In the genomic region with DNA sequence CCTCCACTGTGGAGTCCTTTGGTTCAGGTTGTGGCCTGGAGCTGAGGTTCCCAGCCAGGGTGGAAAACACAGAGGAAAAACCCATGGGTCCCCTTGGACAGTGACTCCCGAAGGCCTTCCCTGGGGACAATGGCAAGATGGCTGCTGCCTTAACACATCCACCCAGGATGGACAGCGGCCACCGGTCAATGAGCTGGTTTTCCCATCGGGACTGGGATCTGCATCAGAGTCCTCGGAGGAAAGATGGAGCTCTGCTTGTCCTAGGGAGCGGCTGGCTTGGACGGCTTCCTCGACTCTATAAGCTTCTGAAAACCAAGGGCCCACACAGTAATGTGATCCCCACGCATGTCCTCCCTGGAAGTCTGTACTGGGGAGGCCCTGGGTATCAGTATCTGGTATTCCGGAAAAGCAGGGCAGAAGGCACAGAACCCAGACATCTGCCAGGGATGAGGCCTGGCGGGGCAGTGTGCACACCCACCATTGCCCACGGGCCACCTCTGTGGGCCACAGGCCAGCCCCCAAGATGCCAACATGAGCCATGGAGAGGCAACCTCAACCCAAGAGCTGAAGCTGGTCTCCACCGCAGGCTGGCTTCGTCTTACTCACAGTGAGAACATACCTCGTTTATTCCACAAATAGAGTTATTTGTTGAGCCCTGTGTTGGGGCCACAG, we compare ENCODE assay signal across 24 cellular contexts.
DNase-seq lines count a peak whose midpoint lies in the region; ATAC-seq, FAIRE-seq and TF ChIP-seq lines count a peak whose summit lies in the region.
"Had no signal": no experiment of that assay in that cellular context is flagged by ENCODE, and none has a peak within 500 bp of the region (broad histone marks: within the 10 kb centered on the region; RNA-seq: fewer than 3 reads in every experiment).

No MANE protein-coding gene starts in this region.

- H3K36me3 ChIP-seq in right lobe of liver (no peaks in the 10 kb centered on the region), HepG2 (replicated peaks in 1 of 2; ENCODE audit: control insufficient read depth in 1 of 2, insufficient read depth in 2 of 2, low read length in 2 of 2) (no peaks in the 10 kb centered on the region), lower lobe of right lung (no peaks in the 10 kb centered on the region), osteoblast (ENCODE audit: insufficient read depth, low read length) (no peaks in the 10 kb centered on the region), colonic mucosa (no peaks in the 10 kb centered on the region)
- H3K36me3 ChIP-seq: BE2C; BLaER1 treated with 17β-estradiol and CSF1 and Interleukin-3, amounts not matched to agents 10 nM and 100 nM; HAP-1 had no signal

- DNase-seq in right lobe of liver, result peak in 2 of 3 donors; percentile 4 to 16
- no peak for DNase-seq in HepG2 (ENCODE audit: low spot score)
- no peak for DNase-seq in T-helper 17 cell
- DNase-seq in lower lobe of right lung, result peak; percentile 32
- DNase-seq in osteoblast (ENCODE audit: insufficient read length, low spot score, missing footprints), result peak; percentile 76
- no peak for DNase-seq in CD1c-positive myeloid dendritic cell (ENCODE audit: extremely low spot score)
- DNase-seq in colonic mucosa, result no peak
- DNase-seq: 8988T; ACHN; AML-193; BE2C; Caco-2; CD8-positive, alpha-beta T cell; DMS153; DND-41; GOT3; HFFc6 had no signal

- H3K27me3 Mint-ChIP-seq in T-helper 17 cell, result no peaks in the 10 kb centered on the region

- H3K79me2 ChIP-seq in HepG2 (ENCODE audit: insufficient read depth, low read length) (no peaks in the 10 kb centered on the region), osteoblast (ENCODE audit: insufficient read depth, low read length) (no peaks in the 10 kb centered on the region)

- H3K4me2 ChIP-seq in HepG2 (ENCODE audit: low read depth, low read length) (no peak overlapping the region), osteoblast (ENCODE audit: insufficient read depth, low read length) (no peak overlapping the region)
- H3K4me2 ChIP-seq: A549; BLaER1 treated with 17β-estradiol and CSF1 and Interleukin-3, amounts not matched to agents 10 nM and 100 nM had no signal

- H3K4me3 ChIP-seq in right lobe of liver, result no peak overlapping the region
- H3K4me3 ChIP-seq in HepG2 (replicated peaks in 1 of 3; ENCODE audit: insufficient read depth in 1 of 3, low read depth in 2 of 3, low read length in 3 of 3), result no peak overlapping the region
- no peak overlapping the region for H3K4me3 ChIP-seq in lower lobe of right lung
- H3K4me3 ChIP-seq in osteoblast (ENCODE audit: insufficient read depth, low read length), result no peak overlapping the region
- H3K4me3 ChIP-seq in colonic mucosa, result no peak overlapping the region
- H3K4me3 ChIP-seq: A549; BLaER1 treated with 17β-estradiol and CSF1 and Interleukin-3, amounts not matched to agents 10 nM and 100 nM; HAP-1 had no signal

- H3K4me1 ChIP-seq in right lobe of liver, result peaks cover 0 to 5% (median 0%) of the 10 kb centered on the region in 4 donors
- H3K4me1 ChIP-seq in HepG2 (ENCODE audit: insufficient read depth, low read length), result peaks cover 40% of the 10 kb centered on the region
- H3K4me1 ChIP-seq in lower lobe of right lung, result peaks cover 7% of the 10 kb centered on the region
- H3K4me1 ChIP-seq in osteoblast (ENCODE audit: insufficient read depth, low read length), result no peaks in the 10 kb centered on the region
- no peaks in the 10 kb centered on the region for H3K4me1 ChIP-seq in colonic mucosa
- H3K4me1 ChIP-seq: A549, BE2C, Caco-2, HAP-1 had no signal

- BruUV-seq in HepG2 (replicated peaks; lab: Mats Ljungman, UMichigan), result no TSS peak

- ATAC-seq in right lobe of liver, result no peak
- no peak for ATAC-seq in HepG2
- no peak for ATAC-seq in T-helper 17 cell
- ATAC-seq in lower lobe of right lung, result no peak
- ATAC-seq: A549; CD8-positive, alpha-beta T cell had no signal

- peaks cover 19% of the 10 kb centered on the region for H3K4me1 Mint-ChIP-seq in T-helper 17 cell

- H3K36me3 Mint-ChIP-seq in T-helper 17 cell (ENCODE audit: low read depth), result no peaks in the 10 kb centered on the region
- H3K36me3 Mint-ChIP-seq: CD14-positive monocyte; CD8-positive, alpha-beta T cell had no signal

- 80% methylated on average over 1 of the region's 15 CpGs for WGBS in right lobe of liver (ENCODE audit: insufficient coverage, low coverage, low lambda C conversion rate, missing lambda C conversion rate)
- WGBS in HepG2 (ENCODE audit: low lambda C conversion rate), result 54% methylated on average over 9 of the region's 15 CpGs

- intact Hi-C loops in right lobe of liver (cut with DNase I), result loop anchor here in 1 of 2 donors (10.0 kb wide), 1 partner anchor 218 kb away; no protein-coding TSS in a partner anchor
- intact Hi-C loops in HepG2 (cut with micrococcal nuclease; ENCODE audit: unreplicated experiment), result no loop called here
- intact Hi-C loops in lower lobe of right lung (cut with DNase I), result no loop called here
- intact Hi-C loops in colonic mucosa (cut with DNase I), result no loop called here

- POLR2A ChIA-PET in HepG2 (lab: Yijun Ruan, JAX), result interaction anchor here (1.1 to 1.2 kb wide), 2 partner anchors 28 to 76 kb away, joined by 3 to 4 read pairs; no protein-coding TSS in a partner anchor

- in situ Hi-C loops in HepG2 (cut with HindIII; ENCODE audit: extremely low pct_ligation_motif_present, low pct_unique_long_range_greater_than_20kb), result no loop called here

- no peak overlapping the region for H3K27ac ChIP-seq in right lobe of liver
- no peak overlapping the region for H3K27ac ChIP-seq in HepG2 (ENCODE audit: extremely low read length, insufficient read depth, low read length)
- no peak overlapping the region for H3K27ac ChIP-seq in lower lobe of right lung
- H3K27ac ChIP-seq in osteoblast (ENCODE audit: low read depth, low read length), result no peak overlapping the region
- H3K27ac ChIP-seq in colonic mucosa, result no peak overlapping the region
- H3K27ac ChIP-seq: A549; BLaER1 treated with 17β-estradiol and CSF1 and Interleukin-3, amounts not matched to agents 10 nM and 100 nM had no signal

- H4K20me1 ChIP-seq in HepG2 (ENCODE audit: insufficient read depth, low read length) (no peaks in the 10 kb centered on the region), osteoblast (ENCODE audit: insufficient read depth, low read length) (no peaks in the 10 kb centered on the region)
- H4K20me1 ChIP-seq: BLaER1 treated with 17β-estradiol and CSF1 and Interleukin-3, amounts not matched to agents 10 nM and 100 nM had no signal

- no peaks in the 10 kb centered on the region for H3K9me3 ChIP-seq in right lobe of liver
- H3K9me3 ChIP-seq in HepG2 (ENCODE audit: low read length), result no peaks in the 10 kb centered on the region
- no peaks in the 10 kb centered on the region for H3K9me3 ChIP-seq in T-helper 17 cell (ENCODE audit: control insufficient read depth, low read length, poor library complexity, severe bottlenecking)
- no peaks in the 10 kb centered on the region for H3K9me3 ChIP-seq in lower lobe of right lung
- H3K9me3 ChIP-seq in osteoblast (ENCODE audit: low read depth, low read length), result no peaks in the 10 kb centered on the region
- no peaks in the 10 kb centered on the region for H3K9me3 ChIP-seq in colonic mucosa
- H3K9me3 ChIP-seq: A549; BE2C; BLaER1 treated with 17β-estradiol and CSF1 and Interleukin-3, amounts not matched to agents 10 nM and 100 nM; Caco-2; HAP-1 had no signal

- no peak for FAIRE-seq in HepG2 (lab: Jason Lieb, UNC)
- FAIRE-seq: A549, G401.6, GM12892, H54 had no signal

- no peak for TF ChIP-seq EP300 in HepG2 (IDR thresholded peaks at IDR 0.05; ENCODE audit: low read depth in 2 of 2, low read length in 2 of 2)
- TF ChIP-seq EP300 in HepG2 (CRISPR knock-in tag; IDR thresholded peaks at IDR 0.05; ENCODE audit: borderline replicate concordance), result no peak

- no peak for TF ChIP-seq POLR2A in right lobe of liver (IDR thresholded peaks at IDR 0.05)
- no peak for TF ChIP-seq POLR2A in HepG2 (IDR thresholded peaks at IDR 0.05; ENCODE audit: insufficient read depth in 1 of 2, low read depth in 2 of 2, low read length in 2 of 2)

- H3K9ac ChIP-seq in HepG2 (ENCODE audit: insufficient read depth, low read depth, low read length) (no peak overlapping the region), colonic mucosa (ENCODE audit: low read depth in 2 of 2, low read length in 2 of 2) (no peak overlapping the region)
- H3K9ac ChIP-seq: BLaER1 treated with 17β-estradiol and CSF1 and Interleukin-3, amounts not matched to agents 10 nM and 100 nM had no signal

- no peak for TF ChIP-seq CTCF in right lobe of liver (IDR thresholded peaks at IDR 0.05)
- no peak for TF ChIP-seq CTCF in HepG2 (CRISPR knock-in tag; IDR thresholded peaks at IDR 0.05)
- no peak for TF ChIP-seq CTCF in lower lobe of right lung (IDR thresholded peaks at IDR 0.05)
- TF ChIP-seq CTCF in osteoblast (IDR thresholded peaks at IDR 0.05; ENCODE audit: extremely low read depth, low read depth, low read length), result no peak
- TF ChIP-seq CTCF in colonic mucosa (IDR thresholded peaks at IDR 0.05), result no peak

- CTCF ChIA-PET in HepG2 (lab: Yijun Ruan, JAX; ENCODE audit: low intra/inter-chr PET ratio, low total read pairs), result no interaction called here

- H3K27me3 ChIP-seq in right lobe of liver, result no peaks in the 10 kb centered on the region
- peaks cover 3 to 24% of the 10 kb centered on the region in 2 experiments for H3K27me3 ChIP-seq in HepG2 (ENCODE audit: control insufficient read depth in 1 of 2, insufficient read depth in 2 of 2, low read length in 2 of 2)
- no peaks in the 10 kb centered on the region for H3K27me3 ChIP-seq in lower lobe of right lung (ENCODE audit: low read depth)
- peaks cover 28% of the 10 kb centered on the region for H3K27me3 ChIP-seq in osteoblast (ENCODE audit: insufficient read depth, low read length)
- no peaks in the 10 kb centered on the region for H3K27me3 ChIP-seq in colonic mucosa
- H3K27me3 ChIP-seq: BE2C had no signal

- H2AFZ ChIP-seq in HepG2 (ENCODE audit: low read length) (no peak overlapping the region), osteoblast (ENCODE audit: low read length) (no peak overlapping the region)

- H3K27ac Mint-ChIP-seq in T-helper 17 cell, result peak overlapping the region; percentile 59
- H3K27ac Mint-ChIP-seq: CD8-positive, alpha-beta T cell; HFFc6 had no signal

- H3K4me3 Mint-ChIP-seq in T-helper 17 cell, result no peak overlapping the region
- H3K4me3 Mint-ChIP-seq: CD14-positive monocyte; CD8-positive, alpha-beta T cell; HFFc6 had no signal

- TF ChIP-seq RAD21 in HepG2 (CRISPR knock-in tag; IDR thresholded peaks at IDR 0.05), result no peak

TF ChIP-seq in HepG2, 621 proteins besides CTCF, POLR2A, EP300 and RAD21 (continues in another document):
- TF ChIP-seq ZNF7 (CRISPR knock-in tag; IDR thresholded peaks at IDR 0.05) (no peak), ZNF501 (CRISPR knock-in tag; IDR thresholded peaks at IDR 0.05) (no peak), SAP130 (CRISPR knock-in tag; IDR thresholded peaks at IDR 0.05; ENCODE audit: low read depth) (no peak), ZNF597 (CRISPR knock-in tag; IDR thresholded peaks at IDR 0.05) (no peak)

Comparison
In these comparisons a context has a peak if more than half of its experiments do, and no peak if none do; other contexts are left out.
1. DNase-seq: peak in right lobe of liver (2 of 3), lower lobe of right lung (single experiment) and osteoblast (single experiment); none in HepG2 (single experiment), T-helper 17 cell (0 of 3), CD1c-positive myeloid dendritic cell (single experiment) and colonic mucosa (single experiment).